In genomic region chr14:49769581-49770211, GRCh38 we compare ENCODE assay signal across 1 cellular context.
TF ChIP-seq lines count a peak whose summit lies in the region.

No MANE protein-coding gene starts in this region.

TF ChIP-seq in WTC11, 78 proteins besides CTCF, POLR2A, EP300 and RAD21 (continued from another document):
- no peak for TF ChIP-seq ATF2 (CRISPR knock-in tag; IDR thresholded peaks at IDR 0.05; ENCODE audit: borderline replicate concordance, low read depth)
